In genomic region chr4:20127626-20128025, GRCh38 we compare ENCODE assay signal across 11 cellular contexts.
"Had no signal": no experiment of that assay in that cellular context is flagged by ENCODE, and none has a peak within 500 bp of the region (broad histone marks: within the 10 kb centered on the region; RNA-seq: fewer than 3 reads in every experiment).

No MANE protein-coding gene starts in this region.

- H3K36me3 ChIP-seq: breast epithelium, gastrocnemius medialis, stomach had no signal

- DNase-seq: activated effector memory CD4-positive, alpha-beta T cell treated with Interleukin-2 at 50 U/mL for 16 hours; activated T-cell treated with anti-CD3 and anti-CD28 coated beads, Interleukin-2, amount 50 U/mL, for 24 hours; amygdala; dermis blood vessel endothelial cell; erythroblast; gastrocnemius medialis; left ventricle myocardium superior; nephron progenitor cell; stimulated activated CD4-positive, alpha-beta T cell treated with anti-CD3 and anti-CD28 coated beads, Interleukin-4, amount 100 ng/mL, for 24 hours; stomach had no signal

- H3K4me3 ChIP-seq: breast epithelium, gastrocnemius medialis, stomach had no signal

- H3K27me3 ChIP-seq: breast epithelium, gastrocnemius medialis, stomach had no signal

- H3K9me3 ChIP-seq: breast epithelium, gastrocnemius medialis, stomach had no signal

- H3K4me1 ChIP-seq: breast epithelium, gastrocnemius medialis, stomach had no signal

- H3K27ac ChIP-seq: breast epithelium, gastrocnemius medialis, stomach had no signal
